8 cellular contexts compared by ENCODE assay signal in the genomic region with DNA sequence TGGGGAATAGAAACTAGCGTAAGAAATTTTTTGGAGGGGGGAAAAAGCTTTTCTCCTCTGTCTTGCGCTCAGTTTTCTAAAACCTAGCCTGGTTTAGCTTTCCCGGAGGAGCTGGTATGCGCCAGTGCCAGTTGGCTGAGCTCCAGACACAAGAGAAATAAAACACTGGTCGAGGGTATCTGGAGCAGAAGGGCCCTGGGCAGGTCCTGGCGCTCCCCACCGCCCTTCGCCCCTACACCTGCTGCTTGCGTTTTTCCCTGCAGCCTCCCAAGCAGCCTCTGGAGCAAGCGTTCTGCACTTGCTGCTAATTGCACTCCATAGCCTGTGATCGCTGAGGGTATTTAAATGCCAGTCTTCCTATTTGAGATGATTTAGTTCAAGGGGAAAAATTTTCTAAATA. TPM values are rescaled to one million over a fixed set of nuclear protein-coding genes. Genes with fewer than 3 reads are reported as not detected.
DNase-seq lines count a peak whose midpoint lies in the region; ATAC-seq and TF ChIP-seq lines count a peak whose summit lies in the region.

No MANE protein-coding gene starts in this region.

- H3K27ac ChIP-seq in naive thymus-derived CD4-positive, alpha-beta T cell (ENCODE audit: low read depth, low read length) = no peak overlapping the region

- ATAC-seq in esophagus mucosa (peak; percentile 12), HG02970 (IDR thresholded peaks at IDR 0.05; ENCODE audit: low FRiP score, unreplicated experiment) (no peak), GM19023 (IDR thresholded peaks at IDR 0.05; ENCODE audit: unreplicated experiment) (no peak)
- ATAC-seq in stimulated activated naive CD8-positive, alpha-beta T cell treated with anti-CD3 and anti-CD28 coated beads, Interleukin-15, amount 100 ng/mL, for 72 hours = no peak
- no peak for ATAC-seq in naive thymus-derived CD4-positive, alpha-beta T cell

- DNase-seq in Calu3 = no peak
- DNase-seq in NCI-H446 treated with DMSO at 0.1 percent for 48 hours (lab: John Stamatoyannopoulos, UW) = peak; percentile 7
- DNase-seq in nephron progenitor cell = peak; percentile 20
- DNase-seq in stimulated activated naive CD8-positive, alpha-beta T cell treated with anti-CD3 and anti-CD28 coated beads, Interleukin-15, amount 100 ng/mL, for 72 hours = no peak
- DNase-seq in naive thymus-derived CD4-positive, alpha-beta T cell = no peak

- H3K4me3 ChIP-seq in naive thymus-derived CD4-positive, alpha-beta T cell (ENCODE audit: low read length) = no peak overlapping the region

- peaks cover 0 to 16% of the 10 kb centered on the region in 2 donors for H3K27me3 ChIP-seq in naive thymus-derived CD4-positive, alpha-beta T cell (ENCODE audit: control insufficient read depth in 2 of 2, insufficient read depth in 2 of 2, low read length in 2 of 2)

- no peaks in the 10 kb centered on the region for H3K9me3 ChIP-seq in naive thymus-derived CD4-positive, alpha-beta T cell (ENCODE audit: control insufficient read depth in 2 of 3, low read length in 3 of 3)

- H3K4me1 ChIP-seq in naive thymus-derived CD4-positive, alpha-beta T cell (ENCODE audit: control insufficient read depth in 2 of 2, insufficient read depth in 2 of 2, low read length in 2 of 2) = peaks cover 0 to 8% of the 10 kb centered on the region in 2 donors

- TF ChIP-seq CTCF in Calu3 (IDR thresholded peaks at IDR 0.05; ENCODE audit: unreplicated experiment) = no peak
- TF ChIP-seq CTCF in nephron progenitor cell (IDR thresholded peaks at IDR 0.05) = no peak

- H3K36me3 Mint-ChIP-seq in Calu3 (ENCODE audit: insufficient read depth, unreplicated experiment) (peaks cover 84% of the 10 kb centered on the region), nephron progenitor cell (ENCODE audit: low read depth) (no peaks in the 10 kb centered on the region)
- no peaks in the 10 kb centered on the region for H3K36me3 Mint-ChIP-seq in naive thymus-derived CD4-positive, alpha-beta T cell

- no peaks in the 10 kb centered on the region for H3K36me3 ChIP-seq in naive thymus-derived CD4-positive, alpha-beta T cell (ENCODE audit: control insufficient read depth in 2 of 3, insufficient read depth in 3 of 3, low read length in 3 of 3)

- H3K4me3 Mint-ChIP-seq in Calu3 (ENCODE audit: low read depth, unreplicated experiment) (peak overlapping the region; percentile 76), nephron progenitor cell (peak overlapping the region; percentile 57)
- H3K4me3 Mint-ChIP-seq in stimulated activated naive CD8-positive, alpha-beta T cell treated with anti-CD3 and anti-CD28 coated beads, Interleukin-15, amount 100 ng/mL, for 72 hours = no peak overlapping the region
- peak overlapping the region in 4 of 10 donors; percentile 21 to 75 (median 69) for H3K4me3 Mint-ChIP-seq in naive thymus-derived CD4-positive, alpha-beta T cell

- H3K27ac Mint-ChIP-seq in Calu3 (ENCODE audit: unreplicated experiment) (peak overlapping the region; percentile 95), nephron progenitor cell (no peak overlapping the region)
- no peak overlapping the region for H3K27ac Mint-ChIP-seq in stimulated activated naive CD8-positive, alpha-beta T cell treated with anti-CD3 and anti-CD28 coated beads, Interleukin-15, amount 100 ng/mL, for 72 hours
- no peak overlapping the region for H3K27ac Mint-ChIP-seq in naive thymus-derived CD4-positive, alpha-beta T cell

- intact Hi-C loops in Calu3 (cut with micrococcal nuclease; ENCODE audit: unreplicated experiment) = loop anchor here (2.0 kb wide), 1 partner anchor 17 kb away; no protein-coding TSS in a partner anchor
- intact Hi-C loops in naive thymus-derived CD4-positive, alpha-beta T cell (cut with micrococcal nuclease) = no loop called here

- H3K9me3 Mint-ChIP-seq in Calu3 (ENCODE audit: low read depth, unreplicated experiment) = no peaks in the 10 kb centered on the region
- no peaks in the 10 kb centered on the region for H3K9me3 Mint-ChIP-seq in nephron progenitor cell
- H3K9me3 Mint-ChIP-seq in stimulated activated naive CD8-positive, alpha-beta T cell treated with anti-CD3 and anti-CD28 coated beads, Interleukin-15, amount 100 ng/mL, for 72 hours = no peaks in the 10 kb centered on the region
- H3K9me3 Mint-ChIP-seq in naive thymus-derived CD4-positive, alpha-beta T cell = no peaks in the 10 kb centered on the region

- H3K4me1 Mint-ChIP-seq in Calu3 (ENCODE audit: low read depth, unreplicated experiment) (peaks cover 10% of the 10 kb centered on the region), nephron progenitor cell (peaks cover 18% of the 10 kb centered on the region)
- peaks cover 15% of the 10 kb centered on the region for H3K4me1 Mint-ChIP-seq in stimulated activated naive CD8-positive, alpha-beta T cell treated with anti-CD3 and anti-CD28 coated beads, Interleukin-15, amount 100 ng/mL, for 72 hours
- peaks cover 5 to 17% (median 16%) of the 10 kb centered on the region in 7 donors for H3K4me1 Mint-ChIP-seq in naive thymus-derived CD4-positive, alpha-beta T cell

- TSS peak; percentile 38 for BruUV-seq in Calu3 (replicated peaks; lab: Mats Ljungman, UMichigan)

- no peaks in the 10 kb centered on the region for H3K27me3 Mint-ChIP-seq in Calu3 (ENCODE audit: unreplicated experiment)
- H3K27me3 Mint-ChIP-seq in nephron progenitor cell (ENCODE audit: low read depth, poor library complexity) = peaks cover 56% of the 10 kb centered on the region
- H3K27me3 Mint-ChIP-seq in stimulated activated naive CD8-positive, alpha-beta T cell treated with anti-CD3 and anti-CD28 coated beads, Interleukin-15, amount 100 ng/mL, for 72 hours = peaks cover 53% of the 10 kb centered on the region
- peaks cover 30 to 61% (median 49%) of the 10 kb centered on the region in 5 donors for H3K27me3 Mint-ChIP-seq in naive thymus-derived CD4-positive, alpha-beta T cell

- POLR2A ChIA-PET in naive thymus-derived CD4-positive, alpha-beta T cell (lab: Charles Lee) = no interaction called here

- CTCF ChIA-PET in Calu3 (lab: Charles Lee) = interaction anchor here (0.7 kb wide), 1 partner anchor 45 kb away, joined by 3 read pairs; no protein-coding TSS in a partner anchor
- CTCF ChIA-PET in naive thymus-derived CD4-positive, alpha-beta T cell (lab: Charles Lee) = no interaction called here

RNA-seq across cellular contexts. Expression of a gene that starts 0.8 kb away (rescaled TPM):
- total RNA-seq in Calu3 (2022) = 413 and 422 TPM in 2 replicates
- 46.5 TPM for total RNA-seq in esophagus mucosa
- total RNA-seq in naive thymus-derived CD4-positive, alpha-beta T cell = 10 to 100 TPM in 2 of 5 experiments, not detected in 3; 10.3 to 37.7 TPM
- polyA plus RNA-seq in naive thymus-derived CD4-positive, alpha-beta T cell = not detected

RNA-seq across cellular contexts. Expression of a gene that starts 57.5 kb away (rescaled TPM):
- total RNA-seq in Calu3 (2022) (0.40 and 0.51 TPM in 2 replicates), esophagus mucosa (170 TPM)
- total RNA-seq in naive thymus-derived CD4-positive, alpha-beta T cell = 1 to 10 TPM in 1 of 5 experiments, under 1 TPM in 3, not detected in 1; 0.29 to 1.1 (median 0.43) TPM
- under 1 TPM in 1 of 2 donors, not detected in 1; 0.29 TPM for polyA plus RNA-seq in naive thymus-derived CD4-positive, alpha-beta T cell

Comparison
In these comparisons a context has a peak if more than half of its experiments do, and no peak if none do; other contexts are left out.
1. DNase-seq: peak in NCI-H446 treated with DMSO at 0.1 percent for 48 hours (single experiment) and nephron progenitor cell (single experiment); none in Calu3 (single experiment), stimulated activated naive CD8-positive, alpha-beta T cell treated with anti-CD3 and anti-CD28 coated beads, Interleukin-15, amount 100 ng/mL, for 72 hours (0 of 2) and naive thymus-derived CD4-positive, alpha-beta T cell (0 of 9).
2. H3K4me3 Mint-ChIP-seq: peak in Calu3 (single experiment) and nephron progenitor cell (single experiment); none in stimulated activated naive CD8-positive, alpha-beta T cell treated with anti-CD3 and anti-CD28 coated beads, Interleukin-15, amount 100 ng/mL, for 72 hours (0 of 2).
3. RNA of a gene that starts 57.5 kb away (total RNA-seq): 170 TPM in esophagus mucosa (single experiment); 0.29 to 1.1 TPM in naive thymus-derived CD4-positive, alpha-beta T cell and 0.40 to 0.51 TPM in Calu3; every median in the first group is over 10 times any median in the second.